1 cellular context compared by ENCODE assay signal in genomic region chr11:18936002-18936673, GRCh38.
A peak's percentile ranks its signal among the peaks of the same experiment; 100 is the strongest.
TF ChIP-seq lines count a peak whose summit lies in the region.

No MANE protein-coding gene starts in this region.

TF ChIP-seq in H1, 55 proteins besides CTCF, POLR2A, EP300 and RAD21 (continued from another document):
- TF ChIP-seq CHD7 (IDR thresholded peaks at IDR 0.05; ENCODE audit: insufficient replicate concordance, low read length) (no peak), KDM4A (IDR thresholded peaks at IDR 0.05; ENCODE audit: low read depth, low read length, severe bottlenecking) (no peak), EZH2 (IDR thresholded peaks at IDR 0.05; ENCODE audit: low read depth, low read length, severe bottlenecking) (no peak), CEBPB (IDR thresholded peaks at IDR 0.05; ENCODE audit: low read depth, low read length) (no peak), CBX8 (IDR thresholded peaks at IDR 0.05; ENCODE audit: borderline replicate concordance, low read depth, low read length) (no peak), KDM1A (IDR thresholded peaks at IDR 0.05; ENCODE audit: borderline replicate concordance, low read length) (no peak), TCF12 (IDR thresholded peaks at IDR 0.05; ENCODE audit: low read depth, low read length) (0 out of 2 replicates have a peak, but pooled peaks have one; percentile 55), POU5F1 (IDR thresholded peaks at IDR 0.05; ENCODE audit: low read depth, low read length) (no peak), TEAD4 (IDR thresholded peaks at IDR 0.05; ENCODE audit: low read depth, low read length) (peak; percentile 95), EGR1 (IDR thresholded peaks at IDR 0.05; ENCODE audit: borderline replicate concordance, low read depth, low read length) (no peak), GTF2F1 (IDR thresholded peaks at IDR 0.05; ENCODE audit: borderline replicate concordance, low read depth, low read length) (no peak), RXRA (IDR thresholded peaks at IDR 0.05; ENCODE audit: insufficient read depth, low read depth, low read length) (no peak), RNF2 (IDR thresholded peaks at IDR 0.05; ENCODE audit: borderline replicate concordance, low read depth, low read length, missing control alignments, poor library complexity, severe bottlenecking) (no peak), SIN3A (conservative IDR thresholded peaks at IDR 0.05 in 1 of 2, IDR thresholded peaks at IDR 0.05 in 1 of 2; ENCODE audit: low read depth in 1 of 2, low read length in 2 of 2) (no peak), SIX5 (IDR thresholded peaks at IDR 0.05; ENCODE audit: low read depth, low read length) (no peak), SP4 (IDR thresholded peaks at IDR 0.05; ENCODE audit: low read length) (no peak), CREB1 (IDR thresholded peaks at IDR 0.05) (no peak), JUND (IDR thresholded peaks at IDR 0.05; ENCODE audit: low read length) (0 out of 2 replicates have a peak, but pooled peaks have one; percentile 21), ASH2L (IDR thresholded peaks at IDR 0.05; ENCODE audit: low read length) (peak; percentile 56), CHD2 (IDR thresholded peaks at IDR 0.05; ENCODE audit: low read length) (no peak), POLR2AphosphoS5 (IDR thresholded peaks at IDR 0.05; ENCODE audit: low read depth, low read length) (no peak), MAFK (IDR thresholded peaks at IDR 0.05; ENCODE audit: low read depth, low read length) (no peak), SRF (IDR thresholded peaks at IDR 0.05; ENCODE audit: low read depth, low read length) (no peak), HDAC2 (IDR thresholded peaks at IDR 0.05; ENCODE audit: borderline replicate concordance in 1 of 2, low read depth in 2 of 2, low read length in 2 of 2) (0 out of 4 replicates have a peak, but pooled peaks of 1 of the 2 experiments have one; percentile 16)
- TF ChIP-seq, protein P1, sequence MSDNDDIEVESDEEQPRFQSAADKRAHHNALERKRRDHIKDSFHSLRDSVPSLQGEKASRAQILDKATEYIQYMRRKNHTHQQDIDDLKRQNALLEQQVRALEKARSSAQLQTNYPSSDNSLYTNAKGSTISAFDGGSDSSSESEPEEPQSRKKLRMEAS (IDR thresholded peaks at IDR 0.05) = no peak
- TF ChIP-seq, protein P2, sequence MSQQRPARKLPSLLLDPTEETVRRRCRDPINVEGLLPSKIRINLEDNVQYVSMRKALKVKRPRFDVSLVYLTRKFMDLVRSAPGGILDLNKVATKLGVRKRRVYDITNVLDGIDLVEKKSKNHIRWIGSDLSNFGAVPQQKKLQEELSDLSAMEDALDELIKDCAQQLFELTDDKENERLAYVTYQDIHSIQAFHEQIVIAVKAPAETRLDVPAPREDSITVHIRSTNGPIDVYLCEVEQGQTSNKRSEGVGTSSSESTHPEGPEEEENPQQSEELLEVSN (IDR thresholded peaks at IDR 0.05) = no peak
- TF ChIP-seq, protein P3, sequence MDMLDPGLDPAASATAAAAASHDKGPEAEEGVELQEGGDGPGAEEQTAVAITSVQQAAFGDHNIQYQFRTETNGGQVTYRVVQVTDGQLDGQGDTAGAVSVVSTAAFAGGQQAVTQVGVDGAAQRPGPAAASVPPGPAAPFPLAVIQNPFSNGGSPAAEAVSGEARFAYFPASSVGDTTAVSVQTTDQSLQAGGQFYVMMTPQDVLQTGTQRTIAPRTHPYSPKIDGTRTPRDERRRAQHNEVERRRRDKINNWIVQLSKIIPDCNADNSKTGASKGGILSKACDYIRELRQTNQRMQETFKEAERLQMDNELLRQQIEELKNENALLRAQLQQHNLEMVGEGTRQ (IDR thresholded peaks at IDR 0.05; ENCODE audit: low read length) = no peak
TF ChIP-seq in H1: peak in this region for 7.
